Comparison of ENCODE assay signal across 8 cellular contexts in genomic region chr19:34366670-34367423, GRCh38. TPM values are rescaled to one million over a fixed set of nuclear protein-coding genes. Genes with fewer than 3 reads are reported as not detected.
DNase-seq lines count a peak whose midpoint lies in the region; ATAC-seq, FAIRE-seq and TF ChIP-seq lines count a peak whose summit lies in the region.

No MANE protein-coding gene starts in this region.

- H3K36me3 ChIP-seq in BJ (ENCODE audit: control insufficient read depth, insufficient read depth, low read length) (peaks cover 30% of the 10 kb centered on the region), GM12878 (ENCODE audit: control insufficient read depth in 2 of 2, insufficient read depth in 2 of 2, low read length in 1 of 2) (peaks cover 16 to 36% of the 10 kb centered on the region in 2 experiments), mucosa of descending colon (ENCODE audit: low read depth) (no peaks in the 10 kb centered on the region)

- FAIRE-seq in GM12878 (lab: Jason Lieb, UNC), result no peak

- SMC1A ChIA-PET in GM12878 (lab: Charles Lee; ENCODE audit: uncharacterized antibody, unreplicated experiment), result interaction anchor here (0.9 kb wide), 1 partner anchor 20 kb away, joined by 3 read pairs; no protein-coding TSS in a partner anchor

- in situ Hi-C loops in GM12878 (cut with MboI), result no loop called here

- H3K9me3 Mint-ChIP-seq in naive thymus-derived CD8-positive, alpha-beta T cell, result no peaks in the 10 kb centered on the region

- H3K4me3 ChIP-seq in BJ (ENCODE audit: low read depth, low read length) (peak overlapping the region; percentile 83), GM12878 (peak overlapping the region; percentile 100), mucosa of descending colon (no peak overlapping the region)
- H3K4me3 ChIP-seq in Jurkat, Clone E6-1 (ENCODE audit: low read length), result peak overlapping the region; percentile 92

- intact Hi-C loops in GM12878 (cut with micrococcal nuclease; ENCODE audit: unreplicated experiment) (no loop called here), mucosa of descending colon (cut with DNase I, micrococcal nuclease) (no loop called here)

- H3K4me1 ChIP-seq in GM12878 (ENCODE audit: control insufficient read depth, insufficient read depth, low read length), result peaks cover 14% of the 10 kb centered on the region
- peaks cover 9% of the 10 kb centered on the region for H3K4me1 ChIP-seq in mucosa of descending colon (ENCODE audit: low read depth)

- 63% methylated on average over 9 of the region's 9 CpGs for WGBS in GM12878 (ENCODE audit: insufficient coverage, insufficient replicate concordance, low lambda C conversion rate, missing lambda C conversion rate)

- H3K4me3 Mint-ChIP-seq in naive thymus-derived CD8-positive, alpha-beta T cell, result peak overlapping the region; percentile 92 to 97 (median 95)

- peak overlapping the region; percentile 12 for H3K4me2 ChIP-seq in GM12878 (ENCODE audit: control insufficient read depth, insufficient read depth)

- CTCF ChIA-PET in BJ (lab: Yijun Ruan, JAX) (interaction anchor here (0.6 to 1.3 kb wide), 2 partner anchors 15 to 63 kb away, joined by 3 read pairs; no protein-coding TSS in a partner anchor), GM12878 (lab: Yijun Ruan, JAX) (no interaction called here)

- H3K9me3 ChIP-seq in GM12878 (replicated peaks; ENCODE audit: control insufficient read depth, insufficient read depth, low read length) (no peaks in the 10 kb centered on the region), mucosa of descending colon (no peaks in the 10 kb centered on the region)

- no peak for TF ChIP-seq POLR2A in GM12878 (IDR thresholded peaks at IDR 0.05; ENCODE audit: low read depth, low read length)

- H4K20me1 ChIP-seq in GM12878 (ENCODE audit: control insufficient read depth, insufficient read depth), result peaks cover 4% of the 10 kb centered on the region; the same call in 1 of the 2 replicates

- peak overlapping the region; percentile 87 for H3K9ac ChIP-seq in GM12878 (ENCODE audit: control insufficient read depth, insufficient read depth, low read length)

- peak overlapping the region; percentile 7 to 92 (median 77) for H3K27ac Mint-ChIP-seq in naive thymus-derived CD8-positive, alpha-beta T cell

- peaks cover 0 to 45% (median 12%) of the 10 kb centered on the region in 3 donors for H3K36me3 Mint-ChIP-seq in naive thymus-derived CD8-positive, alpha-beta T cell

- no peak for ATAC-seq in GM12878
- no peak for ATAC-seq in naive thymus-derived CD8-positive, alpha-beta T cell
- ATAC-seq in mucosa of descending colon, result no peak
- no peak for ATAC-seq in HG02884 (IDR thresholded peaks at IDR 0.05; ENCODE audit: unreplicated experiment)
- no peak for ATAC-seq in GM18498 (IDR thresholded peaks at IDR 0.05; ENCODE audit: unreplicated experiment)
- ATAC-seq in GM21423 (IDR thresholded peaks at IDR 0.05; ENCODE audit: unreplicated experiment), result no peak

- H2AFZ ChIP-seq in GM12878 (ENCODE audit: control insufficient read depth, low read depth, low read length), result no peak overlapping the region

- H3K27ac ChIP-seq in GM12878 (ENCODE audit: control insufficient read depth, insufficient read depth), result peak overlapping the region; percentile 74; the same call in 1 of the 2 replicates

- no peak for TF ChIP-seq EP300 in GM12878 (IDR thresholded peaks at IDR 0.05; ENCODE audit: borderline replicate concordance in 1 of 2, control insufficient read depth in 1 of 2, low read depth in 2 of 2, low read length in 2 of 2)

- peaks cover 21 to 50% (median 42%) of the 10 kb centered on the region in 4 donors for H3K4me1 Mint-ChIP-seq in naive thymus-derived CD8-positive, alpha-beta T cell

- peaks cover 49% of the 10 kb centered on the region for H3K79me2 ChIP-seq in GM12878 (ENCODE audit: control insufficient read depth, insufficient read depth, low read length)

- H3K27me3 ChIP-seq in BJ (ENCODE audit: control insufficient read depth, insufficient read depth, low read length) (no peaks in the 10 kb centered on the region), GM12878 (replicated peaks in 1 of 2; ENCODE audit: control insufficient read depth in 2 of 2, insufficient read depth in 2 of 2, low read length in 1 of 2) (no peaks in the 10 kb centered on the region)

- TF ChIP-seq CTCF in BJ (IDR thresholded peaks at IDR 0.05; ENCODE audit: insufficient read depth, low read depth, low read length) (no peak), GM12878 (IDR thresholded peaks at IDR 0.05 in 2 of 3, conservative IDR thresholded peaks at IDR 0.05 in 1 of 3; ENCODE audit: control insufficient read depth in 2 of 3, extremely low read depth in 1 of 3, insufficient read depth in 1 of 3, low read depth in 3 of 3, low read length in 3 of 3) (no peak), mucosa of descending colon (IDR thresholded peaks at IDR 0.05) (no peak)

- no peak for TF ChIP-seq RAD21 in GM12878 (IDR thresholded peaks at IDR 0.05; ENCODE audit: insufficient read depth, low read depth, low read length)

- no TSS peak for BruUV-seq in GM12878 (replicated peaks; lab: Mats Ljungman, UMichigan)

- RAD21 ChIA-PET in GM12878 (lab: Charles Lee; ENCODE audit: unreplicated experiment), result no interaction called here

- DNase-seq in BJ (ENCODE audit: low read depth) (no peak), GM12878 (ENCODE audit: low read depth, low spot score) (no peak), mucosa of descending colon (no peak)
- no peak for DNase-seq in Jurkat, Clone E6-1 (ENCODE audit: low read depth, low spot score)
- no peak for DNase-seq in naive thymus-derived CD8-positive, alpha-beta T cell

- POLR2A ChIA-PET in BJ (lab: Charles Lee), result no interaction called here
- POLR2A ChIA-PET in GM12878 (lab: Charles Lee), result interaction anchor here (0.9 kb wide), 1 partner anchor 10 kb away, joined by 3 read pairs; no protein-coding TSS in a partner anchor
- POLR2A ChIA-PET in naive thymus-derived CD8-positive, alpha-beta T cell (lab: Charles Lee), result interaction anchor here (2.0 kb wide), 1 partner anchor 16 kb away, joined by 15 read pairs; no protein-coding TSS in a partner anchor

- no peaks in the 10 kb centered on the region for H3K27me3 Mint-ChIP-seq in naive thymus-derived CD8-positive, alpha-beta T cell

TF ChIP-seq in GM12878, 131 proteins besides CTCF, POLR2A, EP300 and RAD21 (continues in another document):
- no peak for TF ChIP-seq CHD1 (IDR thresholded peaks at IDR 0.05; ENCODE audit: low read depth, low read length)

RNA-seq across cellular contexts. Expression of gene GPI, which starts 1.9 kb away (rescaled TPM):
- polyA plus RNA-seq in BJ (2011; rRNA removed) (159 and 262 TPM in 2 replicates), GM12878 (2011; rRNA removed) (73.4 and 161 TPM in 2 replicates), GM12878 (2014; fragmentation: Illumina TruSeq; extraction: Trizol) (164 and 308 TPM in 2 replicates), GM12878 (2014; fragmentation: Nextera tagmentation; extraction: Ambion mirVana) (100 to 1,000 TPM; 124 to 133 TPM), GM12878 (2014; rRNA removed) (171 and 202 TPM in 2 replicates), GM12878 (2016; fragmentation: Nextera tagmentation; extraction: Ambion mirVana) (100 to 1,000 TPM; 387 to 400 TPM)
- polyA minus RNA-seq in BJ (2011; rRNA and poly(A)+ RNA removed), result 241 and 253 TPM in 2 replicates
- polyA plus RNA-seq in Jurkat, Clone E6-1 (2012; ENCODE audit: insufficient read depth, insufficient read length), result 407 TPM
- 401 and 455 TPM in 2 replicates for total RNA-seq in GM12878 (2013; cell fraction: nucleolus; rRNA removed)
- total RNA-seq in GM12878 (2014; rRNA removed) (190 and 208 TPM in 2 replicates), GM12878 (2014; rRNA removed; fragmentation: Illumina TruSeq; extraction: Trizol) (132 and 145 TPM in 2 replicates), GM12878 (2021) (389 and 390 TPM in 2 replicates), mucosa of descending colon (100 to 1,000 TPM; 247 to 344 (median 296) TPM)
- polyA plus RNA-seq in GM12878 (2011; ENCODE audit: low read depth), result 425 TPM
- polyA plus RNA-seq in GM12878 (2011; cell fraction: cytosol; rRNA removed), result 243 and 341 TPM in 2 replicates
- polyA plus RNA-seq in GM12878 (2011; cell fraction: nucleus; rRNA removed), result 464 and 522 TPM in 2 replicates
- polyA plus RNA-seq in GM12878 (2012), result 590 and 669 TPM in 2 replicates
- polyA minus RNA-seq in GM12878 (2011; rRNA and poly(A)+ RNA removed), result 290 and 381 TPM in 2 replicates
- 243 and 254 TPM in 2 replicates for polyA minus RNA-seq in GM12878 (2011; cell fraction: cytosol; rRNA and poly(A)+ RNA removed)
- 138 and 217 TPM in 2 replicates for polyA minus RNA-seq in GM12878 (2011; cell fraction: nucleus; rRNA and poly(A)+ RNA removed)
- total RNA-seq in naive thymus-derived CD8-positive, alpha-beta T cell, result 100 to 1,000 TPM; 107 to 114 TPM
- polyA plus RNA-seq in naive thymus-derived CD8-positive, alpha-beta T cell, result 100 to 1,000 TPM; 126 to 179 (median 142) TPM

RNA-seq across cellular contexts. Expression of gene PDCD2L, which starts 37.4 kb away (rescaled TPM):
- polyA plus RNA-seq in BJ (2011; rRNA removed) (9.2 and 9.3 TPM in 2 replicates), GM12878 (2011; rRNA removed) (41.3 and 47.9 TPM in 2 replicates), GM12878 (2014; fragmentation: Illumina TruSeq; extraction: Trizol) (12.2 and 18.2 TPM in 2 replicates), GM12878 (2014; fragmentation: Nextera tagmentation; extraction: Ambion mirVana) (10 to 100 TPM in 1 of 2 experiments, 1 to 10 TPM in 1; 7.2 to 19.1 TPM), GM12878 (2014; rRNA removed) (32.2 and 32.5 TPM in 2 replicates), GM12878 (2016; fragmentation: Nextera tagmentation; extraction: Ambion mirVana) (10 to 100 TPM; 25.7 to 25.8 TPM)
- 7.1 and 9.7 TPM in 2 replicates for polyA minus RNA-seq in BJ (2011; rRNA and poly(A)+ RNA removed)
- 50.0 TPM for polyA plus RNA-seq in Jurkat, Clone E6-1 (2012; ENCODE audit: insufficient read depth, insufficient read length)
- 19.9 and 25.0 TPM in 2 replicates for total RNA-seq in GM12878 (2013; cell fraction: nucleolus; rRNA removed)
- total RNA-seq in GM12878 (2014; rRNA removed) (34.3 and 36.5 TPM in 2 replicates), GM12878 (2014; rRNA removed; fragmentation: Illumina TruSeq; extraction: Trizol) (27.0 and 31.0 TPM in 2 replicates), GM12878 (2021) (28.0 and 29.9 TPM in 2 replicates), mucosa of descending colon (10 to 100 TPM in 1 of 3 donors, 1 to 10 TPM in 2; 6.4 to 10.5 (median 8.1) TPM)
- polyA plus RNA-seq in GM12878 (2011; ENCODE audit: low read depth), result 14.1 TPM
- polyA plus RNA-seq in GM12878 (2011; cell fraction: cytosol; rRNA removed), result 36.8 and 44.3 TPM in 2 replicates
- polyA plus RNA-seq in GM12878 (2011; cell fraction: nucleus; rRNA removed), result 21.6 and 28.4 TPM in 2 replicates
- 15.9 and 18.3 TPM in 2 replicates for polyA plus RNA-seq in GM12878 (2012)
- polyA minus RNA-seq in GM12878 (2011; rRNA and poly(A)+ RNA removed), result 32.1 and 36.2 TPM in 2 replicates
- polyA minus RNA-seq in GM12878 (2011; cell fraction: cytosol; rRNA and poly(A)+ RNA removed), result 8.7 and 11.1 TPM in 2 replicates
- polyA minus RNA-seq in GM12878 (2011; cell fraction: nucleus; rRNA and poly(A)+ RNA removed), result 5.7 and 10.2 TPM in 2 replicates
- 10 to 100 TPM; 17.6 to 18.6 TPM for total RNA-seq in naive thymus-derived CD8-positive, alpha-beta T cell
- polyA plus RNA-seq in naive thymus-derived CD8-positive, alpha-beta T cell, result 10 to 100 TPM; 13.8 to 25.9 (median 17.2) TPM
